In the genomic region with DNA sequence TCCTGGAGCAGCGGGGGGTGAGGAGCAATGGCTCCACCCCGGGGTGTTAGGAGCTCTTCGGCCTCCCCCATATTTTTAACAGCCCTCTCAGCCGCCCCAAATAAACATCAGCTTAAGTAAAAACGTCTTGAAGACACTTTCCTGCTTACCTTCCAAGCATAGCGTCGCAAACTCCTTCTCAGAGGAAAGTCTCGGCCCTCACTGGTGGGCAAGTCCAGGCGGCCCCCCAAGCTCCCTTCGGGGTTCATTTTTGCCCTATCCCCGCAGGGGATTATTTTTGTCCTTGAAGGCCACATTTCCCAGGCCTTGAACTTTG, we compare ENCODE assay signal across 8 cellular contexts. TPM values are rescaled to one million over a fixed set of nuclear protein-coding genes. Genes with fewer than 3 reads are reported as not detected.
DNase-seq lines count a peak whose midpoint lies in the region; ATAC-seq and TF ChIP-seq lines count a peak whose summit lies in the region.

No MANE protein-coding gene starts in this region.

- ATAC-seq in GM21717 (IDR thresholded peaks at IDR 0.05; ENCODE audit: unreplicated experiment) (no peak), GM18505 (IDR thresholded peaks at IDR 0.05; ENCODE audit: unreplicated experiment) (no peak)

- TF ChIP-seq EP300 in sigmoid colon (IDR thresholded peaks at IDR 0.05): no peak

- no peaks in the 10 kb centered on the region for H3K9me3 ChIP-seq in sigmoid colon

- intact Hi-C loops in sigmoid colon (cut with DNase I): loop anchor here (1.0 kb wide), 1 partner anchor 48 kb away; no protein-coding TSS in a partner anchor

- H3K36me3 ChIP-seq in sigmoid colon: peaks cover 0 to 19% (median 9%) of the 10 kb centered on the region in 4 donors

- 5 to 10% methylated on average over 11 of the region's 11 CpGs for WGBS in sigmoid colon, 2 donors

- DNase-seq in RPMI8226 (peak; percentile 55), fibroblast of pulmonary artery (ENCODE audit: low read depth) (no peak), sigmoid colon (peak; percentile 69), pons (ENCODE audit: low spot score) (no peak), DMS 273 treated with DMSO at 0.1 percent for 48 hours (lab: John Stamatoyannopoulos, UW) (no peak)

- TF ChIP-seq CTCF in GM12875 (IDR thresholded peaks at IDR 0.05; ENCODE audit: borderline replicate concordance, insufficient read depth, low read depth, low read length): no peak
- TF ChIP-seq CTCF in fibroblast of pulmonary artery (IDR thresholded peaks at IDR 0.05; ENCODE audit: low read length, missing control alignments): no peak
- TF ChIP-seq CTCF in sigmoid colon (IDR thresholded peaks at IDR 0.05): no peak

- H3K27me3 ChIP-seq in sigmoid colon: no peaks in the 10 kb centered on the region

- H3K4me1 ChIP-seq in sigmoid colon: peaks cover 0 to 70% (median 63%) of the 10 kb centered on the region in 4 donors

- peak overlapping the region; percentile 92 to 98 (median 98) for H3K27ac ChIP-seq in sigmoid colon

- TF ChIP-seq POLR2A in sigmoid colon (IDR thresholded peaks at IDR 0.05): no peak
- no peak for TF ChIP-seq POLR2A in GM18505 (IDR thresholded peaks at IDR 0.05; ENCODE audit: borderline replicate concordance, extremely low read depth, insufficient read depth, insufficient read length)

- peak overlapping the region; percentile 57 for H3K4me3 ChIP-seq in GM12875 (ENCODE audit: low read depth, low read length)
- H3K4me3 ChIP-seq in fibroblast of pulmonary artery (replicated peaks; ENCODE audit: low read depth, low read length): peak overlapping the region; percentile 61
- H3K4me3 ChIP-seq in sigmoid colon: peak overlapping the region; percentile 81 to 96 (median 94)

RNA-seq across cellular contexts. Expression of a gene that starts 0.9 kb away (rescaled TPM):
- 10 to 100 TPM; 48.5 to 94.2 (median 78.8) TPM for total RNA-seq in sigmoid colon
- 10 to 100 TPM; 31.4 to 59.9 (median 34.8) TPM for polyA plus RNA-seq in sigmoid colon

RNA-seq across cellular contexts. Expression of a gene that starts 41.0 kb away (rescaled TPM):
- 10 to 100 TPM; 13.6 to 20.9 (median 17.1) TPM for total RNA-seq in sigmoid colon
- 10 to 100 TPM; 13.8 to 18.3 (median 16.4) TPM for polyA plus RNA-seq in sigmoid colon

Comparison
In these comparisons a context has a peak if more than half of its experiments do, and no peak if none do; other contexts are left out.
1. DNase-seq: peak in RPMI8226 (single experiment) and sigmoid colon (single experiment); none in fibroblast of pulmonary artery (single experiment), pons (single experiment) and DMS 273 treated with DMSO at 0.1 percent for 48 hours (single experiment).
2. Peak in every context shown above with its lines, with median percentiles within 50 percentile points of each other: H3K4me3 ChIP-seq.